ENCODE assay signal across 25 cellular contexts in the genomic region with DNA sequence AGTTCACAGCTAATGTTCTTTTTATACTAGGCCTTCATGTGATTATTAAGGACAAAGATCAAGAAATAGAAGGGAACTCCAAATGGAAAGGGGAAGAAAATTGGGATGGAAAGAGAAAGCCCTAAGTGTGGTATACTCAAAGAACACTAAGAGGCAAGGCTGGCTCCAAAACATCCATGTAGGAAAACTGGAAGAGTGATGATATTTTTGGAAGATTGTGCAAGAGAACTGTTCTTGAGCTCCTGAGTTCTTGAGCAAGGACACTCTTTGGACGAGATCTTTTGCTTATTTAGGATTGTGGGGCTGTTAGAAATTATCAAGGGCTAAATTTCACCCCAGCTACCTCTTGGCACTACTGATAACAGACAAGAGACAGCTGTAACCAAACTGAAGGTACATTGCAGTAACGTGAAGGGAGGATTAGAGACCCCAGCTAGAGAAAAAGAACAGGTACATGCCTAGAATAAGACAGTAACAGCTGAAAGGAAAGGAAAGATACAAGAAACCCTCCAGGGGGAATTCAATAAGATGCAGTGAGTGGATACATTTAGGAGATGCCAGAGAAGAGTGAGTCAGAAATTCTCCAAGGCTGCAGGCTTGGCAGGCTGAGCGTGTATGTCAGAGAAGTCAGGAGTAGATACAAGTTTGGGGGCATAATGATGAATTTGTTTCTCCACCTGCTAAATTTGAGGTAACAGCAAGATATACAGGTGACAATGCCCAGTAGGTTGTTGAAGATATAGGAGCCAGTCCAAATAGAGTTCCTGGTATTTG.
"Had no signal": no experiment of that assay in that cellular context is flagged by ENCODE, and none has a peak within 500 bp of the region (broad histone marks: within the 10 kb centered on the region; RNA-seq: fewer than 3 reads in every experiment).

No MANE protein-coding gene starts in this region.

- H3K36me3 ChIP-seq: brain microvascular endothelial cell, cardiac muscle cell, Peyer's patch had no signal

- H3K9me3 ChIP-seq: Peyer's patch had no signal

- H3K4me3 ChIP-seq: cardiac muscle cell, Peyer's patch had no signal

- H3K27me3 ChIP-seq: brain microvascular endothelial cell, cardiac muscle cell, Peyer's patch had no signal

- H3K4me1 ChIP-seq: Peyer's patch had no signal

- ATAC-seq: activated T-helper 17 cell treated with anti-CD3 and anti-CD28 coated beads, Interleukin-2, amount 50 U/mL, for 72 hours had no signal

- H3K27ac ChIP-seq: brain microvascular endothelial cell, cardiac muscle cell, Peyer's patch, RWPE1 had no signal

- DNase-seq: activated B cell treated with CpG ODN at 0.5 μM for 24 hours; activated CD4-positive, alpha-beta memory T cell treated with anti-CD3 and anti-CD28 coated beads, Interleukin-2, amount 10 ng/mL, durations not matched to agents 7 days and 5 days; activated CD4-positive, alpha-beta T cell treated with anti-CD3 and anti-CD28 coated beads, Interleukin-2, amount 10 ng/mL, durations not matched to agents 7 days and 5 days; activated gamma-delta T cell; activated naive CD4-positive, alpha-beta T cell treated with anti-CD3 and anti-CD28 coated beads for 36 hours; activated naive CD8-positive, alpha-beta T cell treated with anti-CD3 and anti-CD28 coated beads, Interleukin-2, amount 10 ng/mL, durations not matched to agents 7 days and 5 days; activated T-cell treated with anti-CD3 and anti-CD28 coated beads for 4 hours; activated T-cell treated with anti-CD3 and anti-CD28 coated beads, Interleukin-2, amount 50 U/mL, for 48 hours; brain microvascular endothelial cell; KG1; NCI-H1092; NCI-H1417 treated with DMSO at 0.1 percent for 48 hours; NCI-H1694; NCI-H2029 treated with DMSO at 0.1 percent for 48 hours; NCI-H510A treated with DMSO at 0.1 percent for 48 hours; NCI-H69; NK-92 treated with Interleukin-12 subunit alpha and Interleukin-12 subunit beta, amount 100 ng/mL, for 24 hours; OCI-M1; Peyer's patch; SHP77; T-helper 2 cell; T1000 had no signal
